12 cellular contexts compared by ENCODE assay signal in the genomic region with DNA sequence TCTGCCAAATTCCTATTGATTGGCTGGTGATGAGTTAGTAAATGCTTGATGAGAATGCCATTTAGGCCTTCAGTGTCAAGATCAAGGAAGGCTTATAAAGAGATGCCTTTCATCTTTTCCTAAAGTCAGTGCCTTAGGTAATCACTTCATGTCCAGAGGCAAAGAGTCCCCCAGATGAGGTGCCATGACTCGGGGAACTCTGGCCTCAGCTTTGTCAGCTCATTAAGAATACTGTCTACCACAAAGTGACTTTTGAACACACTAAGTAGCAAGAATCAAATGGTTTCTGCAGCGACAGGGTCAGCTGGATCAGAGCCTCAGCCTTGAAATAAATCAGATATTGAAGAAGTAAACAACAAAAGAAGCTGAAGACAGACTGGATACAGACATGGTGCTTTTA.
A peak's percentile ranks its signal among the peaks of the same experiment; 100 is the strongest.
DNase-seq lines count a peak whose midpoint lies in the region; ATAC-seq and TF ChIP-seq lines count a peak whose summit lies in the region.
"Had no signal": no experiment of that assay in that cellular context is flagged by ENCODE, and none has a peak within 500 bp of the region (broad histone marks: within the 10 kb centered on the region; RNA-seq: fewer than 3 reads in every experiment).

No MANE protein-coding gene starts in this region.

- H3K4me3 ChIP-seq in CD8-positive, alpha-beta T cell (ENCODE audit: low read depth, low read length) = no peak overlapping the region
- no peak overlapping the region for H3K4me3 ChIP-seq in IMR-90 (ENCODE audit: insufficient read depth, low read depth, low read length)
- H3K4me3 ChIP-seq: SK-N-MC, tibial nerve had no signal

- no peak overlapping the region for H3K56ac ChIP-seq in IMR-90 (ENCODE audit: extremely low read depth, insufficient read depth, low read length)

- H3K27ac Mint-ChIP-seq in CD8-positive, alpha-beta T cell = peak overlapping the region; percentile 98
- H3K27ac Mint-ChIP-seq in activated T-helper 2 cell treated with anti-CD3 and anti-CD28 coated beads, Interferon-gamma antibody, Interleukin-2, Interleukin-4, amounts not matched to agents 10 μg/mL and 5 μg/mL and 100 μg/mL, durations not matched to agents 14 hours and 24 hours and 36 hours = peak overlapping the region; percentile 40
- H3K27ac Mint-ChIP-seq in nephron progenitor cell = peak overlapping the region; percentile 55

- H3K18ac ChIP-seq in IMR-90 (ENCODE audit: low read depth, low read length) = peak overlapping the region; percentile 75

- peak overlapping the region; percentile 76 for H2AFZ ChIP-seq in IMR-90 (replicated peaks; ENCODE audit: low read length, poor library complexity)

- POLR2A ChIA-PET in CD8-positive, alpha-beta T cell (lab: Charles Lee) = interaction anchor here (2.4 to 9.8 kb wide), 3 partner anchors 24 to 122 kb away, joined by 13 to 120 read pairs (median 60); a partner anchor contains a TSS
- POLR2A ChIA-PET in IMR-90 (lab: Charles Lee; ENCODE audit: unreplicated experiment) = no interaction called here

- H2AK9ac ChIP-seq in IMR-90 (replicated peaks; ENCODE audit: low read depth, low read length, poor library complexity) = no peak overlapping the region

- no peak for TF ChIP-seq CTCF in CD8-positive, alpha-beta T cell (IDR thresholded peaks at IDR 0.05)
- TF ChIP-seq CTCF in IMR-90 (conservative IDR thresholded peaks at IDR 0.05; ENCODE audit: low read depth, low read length) (no peak), nephron progenitor cell (IDR thresholded peaks at IDR 0.05) (no peak)

- H3K36me3 ChIP-seq in CD8-positive, alpha-beta T cell (ENCODE audit: insufficient read depth, low read length) = no peaks in the 10 kb centered on the region
- H3K36me3 ChIP-seq in IMR-90 (ENCODE audit: control insufficient read depth, insufficient read depth, low read length) = no peaks in the 10 kb centered on the region
- H3K36me3 ChIP-seq: tibial nerve had no signal

- H4K8ac ChIP-seq in IMR-90 (ENCODE audit: low read depth in 2 of 2, low read length in 2 of 2) = peak overlapping the region; percentile 5 to 64; a peak in 2 of 4 replicates

- H4K5ac ChIP-seq in IMR-90 (ENCODE audit: low read depth, low read length) = peak overlapping the region; percentile 62; the same call in 1 of the 2 replicates

- H3K9me3 ChIP-seq in CD8-positive, alpha-beta T cell (ENCODE audit: low read length) = no peaks in the 10 kb centered on the region
- H3K9me3 ChIP-seq in IMR-90 (ENCODE audit: control insufficient read depth, insufficient read depth, low read length) = no peaks in the 10 kb centered on the region
- H3K9me3 ChIP-seq: tibial nerve had no signal

- H3K27ac ChIP-seq in CD8-positive, alpha-beta T cell (ENCODE audit: low read depth, low read length) = no peak overlapping the region
- peak overlapping the region; percentile 2; the same call in 1 of the 2 replicates for H3K27ac ChIP-seq in IMR-90 (ENCODE audit: insufficient read depth, low read length)
- H3K27ac ChIP-seq: C4-2B, SK-N-MC, tibial nerve had no signal

- no peak for TF ChIP-seq POLR2A in IMR-90 (IDR thresholded peaks at IDR 0.05; ENCODE audit: low read depth, low read length)

- no peaks in the 10 kb centered on the region for H4K20me1 ChIP-seq in IMR-90 (ENCODE audit: insufficient read depth, low read length)

- WGBS in IMR-90 (ENCODE audit: extremely low coverage in 2 of 2, insufficient read length in 1 of 2), 2 experiments = 20% methylated on average over 1 of the region's 2 CpGs; no CpG with 5 or more reads in 1 of the 2 experiments

- dilution Hi-C loops in IMR-90 (cut with HindIII; ENCODE audit: low sequenced_read_pairs, unreplicated experiment) = no loop called here

- H2BK120ac ChIP-seq in IMR-90 (ENCODE audit: low read depth, low read length) = peak overlapping the region; percentile 90

- no TSS peak for BruUV-seq in IMR-90 (replicated peaks; lab: Mats Ljungman, UMichigan)

- peak overlapping the region; percentile 90 for H2BK20ac ChIP-seq in IMR-90 (ENCODE audit: low read depth, low read length)

- H3K4me1 Mint-ChIP-seq in CD8-positive, alpha-beta T cell (ENCODE audit: low read depth) = peaks cover 74% of the 10 kb centered on the region
- peaks cover 86% of the 10 kb centered on the region for H3K4me1 Mint-ChIP-seq in activated T-helper 2 cell treated with anti-CD3 and anti-CD28 coated beads, Interferon-gamma antibody, Interleukin-2, Interleukin-4, amounts not matched to agents 10 μg/mL and 5 μg/mL and 100 μg/mL, durations not matched to agents 14 hours and 24 hours and 36 hours (ENCODE audit: low read depth)
- H3K4me1 Mint-ChIP-seq in nephron progenitor cell = peaks cover 30% of the 10 kb centered on the region

- no peak overlapping the region for H3K9ac ChIP-seq in IMR-90 (ENCODE audit: low read depth, low read length)

- H2BK15ac ChIP-seq in IMR-90 (ENCODE audit: low read depth, low read length) = peak overlapping the region; percentile 69; the same call in 1 of the 3 replicates

- H3K14ac ChIP-seq in IMR-90 (replicated peaks; ENCODE audit: low read depth, low read length) = peak overlapping the region; percentile 83

- H3K36me3 Mint-ChIP-seq in CD8-positive, alpha-beta T cell = peaks cover 3% of the 10 kb centered on the region
- peaks cover 21% of the 10 kb centered on the region for H3K36me3 Mint-ChIP-seq in activated T-helper 2 cell treated with anti-CD3 and anti-CD28 coated beads, Interferon-gamma antibody, Interleukin-2, Interleukin-4, amounts not matched to agents 10 μg/mL and 5 μg/mL and 100 μg/mL, durations not matched to agents 14 hours and 24 hours and 36 hours (ENCODE audit: low read depth)
- H3K36me3 Mint-ChIP-seq in nephron progenitor cell (ENCODE audit: low read depth) = no peaks in the 10 kb centered on the region

- intact Hi-C loops in CD8-positive, alpha-beta T cell (cut with DNase I, micrococcal nuclease) = loop anchor here (1.0 to 10.0 kb wide), 6 partner anchors 22 to 648 kb away; a partner anchor contains a TSS
- intact Hi-C loops in IMR-90 (cut with micrococcal nuclease) = loop anchor here (10.0 kb wide), 1 partner anchor 398 kb away; no protein-coding TSS in a partner anchor
- intact Hi-C loops in activated T-helper 2 cell treated with anti-CD3 and anti-CD28 coated beads, Interferon-gamma antibody, Interleukin-2, Interleukin-4, amounts not matched to agents 10 μg/mL and 5 μg/mL and 100 μg/mL, durations not matched to agents 14 hours and 24 hours and 36 hours (cut with micrococcal nuclease) = loop anchor here (1.0 to 10.0 kb wide), 12 partner anchors 7 to 1388 kb away; a partner anchor contains a TSS

- no peak overlapping the region for H2BK5ac ChIP-seq in IMR-90 (ENCODE audit: low read depth, low read length, poor library complexity, severe bottlenecking)

- no peak for TF ChIP-seq RAD21 in IMR-90 (IDR thresholded peaks at IDR 0.05; ENCODE audit: low read length)

- H3K4me2 ChIP-seq in IMR-90 (ENCODE audit: low read depth, low read length) = 0 out of 2 replicates have a peak overlapping the region, but pooled peaks have one; percentile 14

- H3K27me3 ChIP-seq in CD8-positive, alpha-beta T cell (ENCODE audit: insufficient read depth, low read length) = no peaks in the 10 kb centered on the region
- no peaks in the 10 kb centered on the region for H3K27me3 ChIP-seq in IMR-90 (ENCODE audit: control insufficient read depth, insufficient read depth, low read length)
- H3K27me3 ChIP-seq: tibial nerve had no signal

- H3K9me1 ChIP-seq in IMR-90 (ENCODE audit: insufficient read depth, low read length) = peaks cover 10% of the 10 kb centered on the region; the same call in 1 of the 2 replicates

- H3K4me3 Mint-ChIP-seq in CD8-positive, alpha-beta T cell = peak overlapping the region; percentile 55
- H3K4me3 Mint-ChIP-seq in activated T-helper 2 cell treated with anti-CD3 and anti-CD28 coated beads, Interferon-gamma antibody, Interleukin-2, Interleukin-4, amounts not matched to agents 10 μg/mL and 5 μg/mL and 100 μg/mL, durations not matched to agents 14 hours and 24 hours and 36 hours (ENCODE audit: low read depth) = peak overlapping the region; percentile 32
- no peak overlapping the region for H3K4me3 Mint-ChIP-seq in nephron progenitor cell

- peak overlapping the region; percentile 50; the same call in 1 of the 2 replicates for H4K91ac ChIP-seq in IMR-90 (ENCODE audit: insufficient read depth, low read depth, low read length)

- peak overlapping the region; percentile 84 for H3K23ac ChIP-seq in IMR-90 (ENCODE audit: low read depth, low read length)

- CTCF ChIA-PET in CD8-positive, alpha-beta T cell (lab: Charles Lee) = interaction anchor here (0.9 to 9.0 kb wide), 7 partner anchors 11 to 530 kb away, joined by 3 to 87 read pairs (median 5); a partner anchor contains a TSS
- CTCF ChIA-PET in IMR-90 (lab: Yijun Ruan, JAX) = interaction anchor here (0.7 kb wide), 1 partner anchor 63 kb away, joined by 3 read pairs; no protein-coding TSS in a partner anchor

- in situ Hi-C loops in IMR-90 (cut with MboI; ENCODE audit: low sequenced_read_pairs) = loop anchor here (10.0 kb wide), 1 partner anchor 118 kb away; a partner anchor contains a TSS

- no peak for ATAC-seq in CD8-positive, alpha-beta T cell
- ATAC-seq in IMR-90 (ENCODE audit: low read depth) (no peak), HG03439 (IDR thresholded peaks at IDR 0.05; ENCODE audit: unreplicated experiment) (no peak), GM21515 (IDR thresholded peaks at IDR 0.05; ENCODE audit: unreplicated experiment) (no peak)

- peaks cover 67% of the 10 kb centered on the region for H3K4me1 ChIP-seq in CD8-positive, alpha-beta T cell (ENCODE audit: insufficient read depth, low read length)
- peaks cover 9% of the 10 kb centered on the region for H3K4me1 ChIP-seq in IMR-90 (ENCODE audit: control insufficient read depth, insufficient read depth, low read length)

- no peaks in the 10 kb centered on the region for H3K27me3 Mint-ChIP-seq in CD8-positive, alpha-beta T cell (ENCODE audit: low read depth)
- no peaks in the 10 kb centered on the region for H3K27me3 Mint-ChIP-seq in activated T-helper 2 cell treated with anti-CD3 and anti-CD28 coated beads, Interferon-gamma antibody, Interleukin-2, Interleukin-4, amounts not matched to agents 10 μg/mL and 5 μg/mL and 100 μg/mL, durations not matched to agents 14 hours and 24 hours and 36 hours (ENCODE audit: low read depth)
- H3K27me3 Mint-ChIP-seq in nephron progenitor cell (ENCODE audit: low read depth, poor library complexity) = peaks cover 3% of the 10 kb centered on the region

- no peak for DNase-seq in CD8-positive, alpha-beta T cell
- DNase-seq in IMR-90 = no peak
- DNase-seq in activated T-helper 2 cell treated with anti-CD3 and anti-CD28 coated beads, Interferon-gamma antibody, Interleukin-2, Interleukin-4, amounts not matched to agents 10 μg/mL and 5 μg/mL and 100 μg/mL, durations not matched to agents 14 hours and 24 hours and 36 hours (ENCODE audit: low spot score) = no peak
- DNase-seq in nephron progenitor cell = no peak
- DNase-seq in NCI-H187 treated with DMSO at 0.1 percent for 48 hours (lab: John Stamatoyannopoulos, UW) = no peak
- DNase-seq: hippocampal formation, NCI-H345 had no signal

- peak overlapping the region; percentile 71 for H3K4ac ChIP-seq in IMR-90 (ENCODE audit: low read depth, low read length)

- peaks cover 6% of the 10 kb centered on the region for H3K9me3 Mint-ChIP-seq in CD8-positive, alpha-beta T cell
- H3K9me3 Mint-ChIP-seq in activated T-helper 2 cell treated with anti-CD3 and anti-CD28 coated beads, Interferon-gamma antibody, Interleukin-2, Interleukin-4, amounts not matched to agents 10 μg/mL and 5 μg/mL and 100 μg/mL, durations not matched to agents 14 hours and 24 hours and 36 hours = peaks cover 17% of the 10 kb centered on the region
- no peaks in the 10 kb centered on the region for H3K9me3 Mint-ChIP-seq in nephron progenitor cell

- H3K79me1 ChIP-seq in IMR-90 (ENCODE audit: low read depth in 1 of 2, low read length in 2 of 2) = peaks cover 8 to 20% of the 10 kb centered on the region in 2 experiments; a peak in 3 of 4 replicates

- H2AK5ac ChIP-seq in IMR-90 (ENCODE audit: low read depth, low read length) = peak overlapping the region; percentile 71

Comparison
In these comparisons a context has a peak if more than half of its experiments do, and no peak if none do; other contexts are left out.
1. H3K27ac Mint-ChIP-seq: peak in every context shown above with its lines; median percentile 98 in CD8-positive, alpha-beta T cell; 55 in nephron progenitor cell; 40 in activated T-helper 2 cell treated with anti-CD3 and anti-CD28 coated beads, Interferon-gamma antibody, Interleukin-2, Interleukin-4, amounts not matched to agents 10 μg/mL and 5 μg/mL and 100 μg/mL, durations not matched to agents 14 hours and 24 hours and 36 hours.